Comparison of ENCODE assay signal across 11 cellular contexts in genomic region chr3:39166134-39166710, GRCh38. TPM values are rescaled to one million over a fixed set of nuclear protein-coding genes. Genes with fewer than 3 reads are reported as not detected.
DNase-seq lines count a peak whose midpoint lies in the region; ATAC-seq and TF ChIP-seq lines count a peak whose summit lies in the region.
"Had no signal": no experiment of that assay in that cellular context is flagged by ENCODE, and none has a peak within 500 bp of the region (broad histone marks: within the 10 kb centered on the region; RNA-seq: fewer than 3 reads in every experiment).

No MANE protein-coding gene starts in this region.

- WGBS in GM23248 (ENCODE audit: low coverage in 1 of 2, low lambda C conversion rate in 2 of 2, missing lambda C conversion rate in 2 of 2), 2 experiments, result 27 to 28% methylated on average over 3 of the region's 3 CpGs
- WGBS in testis, 2 donors, result 70% methylated on average over 3 of the region's 3 CpGs

- TF ChIP-seq POLR2A in testis (IDR thresholded peaks at IDR 0.05), result no peak

- H3K36me3 ChIP-seq in GM23248 (ENCODE audit: low read depth) (no peaks in the 10 kb centered on the region), testis (ENCODE audit: low read depth, missing control alignments) (no peaks in the 10 kb centered on the region)

- H3K27me3 ChIP-seq in GM23248 (replicated peaks; ENCODE audit: insufficient read depth), result no peaks in the 10 kb centered on the region
- no peaks in the 10 kb centered on the region for H3K27me3 ChIP-seq in testis

- H3K4me1 ChIP-seq in GM23248 (ENCODE audit: insufficient read depth) (peaks cover 31% of the 10 kb centered on the region), testis (no peaks in the 10 kb centered on the region)

- no peaks in the 10 kb centered on the region for H3K79me2 ChIP-seq in GM23248 (ENCODE audit: insufficient read depth)

- DNase-seq in GM23248, result peak; percentile 94
- DNase-seq in SK-MEL-5 (ENCODE audit: low read depth, low spot score), result peak; percentile 42
- DNase-seq in foreskin fibroblast, result peak; percentile 89 to 92
- DNase-seq in retinal pigment epithelial cell (ENCODE audit: low read depth), result peak; percentile 96
- DNase-seq in testis, result no peak
- no peak for DNase-seq in NOMO-1 treated with DMSO at 0.1 percent for 48 hours (lab: John Stamatoyannopoulos, UW; ENCODE audit: unreplicated experiment)
- DNase-seq in posterior cingulate gyrus, result no peak
- DNase-seq: activated effector memory CD4-positive, alpha-beta T cell treated with Interleukin-2 at 50 U/mL for 16 hours; NCI-H187 treated with DMSO at 0.1 percent for 48 hours had no signal

- H3K9me3 ChIP-seq in GM23248 (ENCODE audit: low read depth) (no peaks in the 10 kb centered on the region), testis (no peaks in the 10 kb centered on the region)

- H3K27ac ChIP-seq in GM23248 (peak overlapping the region; percentile 77), testis (no peak overlapping the region)

- peak overlapping the region; percentile 56 for H3K4me2 ChIP-seq in GM23248 (ENCODE audit: unreplicated experiment)

- no peaks in the 10 kb centered on the region for H4K20me1 ChIP-seq in GM23248 (ENCODE audit: insufficient read depth)

- ATAC-seq in GM18502 (IDR thresholded peaks at IDR 0.05; ENCODE audit: poor library complexity, unreplicated experiment), result no peak

- in situ Hi-C loops in GM23248 (cut with MboI) (no loop called here), SK-MEL-5 (cut with HindIII; ENCODE audit: low pct_unique_long_range_greater_than_20kb, low sequenced_read_pairs) (no loop called here)

- H3K9ac ChIP-seq in GM23248, result peak overlapping the region; percentile 23; the same call in 1 of the 2 replicates

- H3F3A ChIP-seq in GM23248 (ENCODE audit: insufficient read depth), result peaks cover 31% of the 10 kb centered on the region

- no peak overlapping the region for H3K4me3 ChIP-seq in GM23248
- no peak overlapping the region for H3K4me3 ChIP-seq in foreskin fibroblast (ENCODE audit: low read depth in 1 of 2, low read length in 2 of 2)
- no peak overlapping the region for H3K4me3 ChIP-seq in retinal pigment epithelial cell (ENCODE audit: low read length)
- no peak overlapping the region for H3K4me3 ChIP-seq in testis

- TF ChIP-seq CTCF in foreskin fibroblast (IDR thresholded peaks at IDR 0.05; ENCODE audit: low read depth, low read length) (no peak), retinal pigment epithelial cell (conservative IDR thresholded peaks at IDR 0.05; ENCODE audit: low read depth, low read length) (peak; percentile 18), testis (IDR thresholded peaks at IDR 0.05) (no peak)

- H3K9me2 ChIP-seq in GM23248 (ENCODE audit: insufficient read depth), result no peaks in the 10 kb centered on the region

- intact Hi-C loops in testis (cut with DNase I; ENCODE audit: low total_unique reads) (no loop called here), posterior cingulate gyrus (cut with DNase I) (no loop called here)

- H2AFZ ChIP-seq in GM23248, result 0 out of 2 replicates have a peak overlapping the region, but pooled peaks have one; percentile 20

RNA-seq across cellular contexts. Expression of gene CSRNP1, which starts 12.8 kb away (rescaled TPM):
- 22.5 and 23.1 TPM in 2 replicates for total RNA-seq in GM23248 (2014; rRNA removed; shearing (Covaris generic))
- 14.2 and 16.4 TPM in 2 replicates for polyA plus RNA-seq in GM23248 (2016; fragmentation: Nextera tagmentation; extraction: Ambion mirVana)
- total RNA-seq in SK-MEL-5 (2014; rRNA removed; shearing (Covaris generic)), result 4.2 and 5.2 TPM in 2 replicates
- 5.6 and 6.8 TPM in 2 replicates for polyA plus RNA-seq in SK-MEL-5 (2015; cell fraction: cytosol; rRNA removed)
- 5.8 and 6.8 TPM in 2 replicates for polyA plus RNA-seq in SK-MEL-5 (2015; cell fraction: nucleus; rRNA removed)
- 10 to 100 TPM; 27.0 to 30.4 TPM for total RNA-seq in testis
- polyA plus RNA-seq in testis (ENCODE audit: insufficient read depth, low read depth, low replicate concordance), result 20.4 TPM

RNA-seq across cellular contexts. Expression of gene XIRP1, which starts 26.2 kb away (rescaled TPM):
- not detected in 2 replicates for total RNA-seq in GM23248 (2014; rRNA removed; shearing (Covaris generic))
- polyA plus RNA-seq in GM23248 (2016; fragmentation: Nextera tagmentation; extraction: Ambion mirVana) (not detected in 2 replicates), testis (ENCODE audit: insufficient read depth, low read depth, low replicate concordance) (2.8 TPM)
- 0.03 TPM in 1 of 2 replicates, not detected in the other for total RNA-seq in SK-MEL-5 (2014; rRNA removed; shearing (Covaris generic))
- not detected in 2 replicates for polyA plus RNA-seq in SK-MEL-5 (2015; cell fraction: cytosol; rRNA removed)
- not detected in 2 replicates for polyA plus RNA-seq in SK-MEL-5 (2015; cell fraction: nucleus; rRNA removed)
- total RNA-seq in testis, result under 1 TPM; 0.24 to 0.37 TPM
- total RNA-seq: subcutaneous adipose tissue had no signal

RNA-seq across cellular contexts. Expression of gene TTC21A, which starts 58.7 kb away (rescaled TPM):
- total RNA-seq in GM23248 (2014; rRNA removed; shearing (Covaris generic)), result 0.25 and 1.2 TPM in 2 replicates
- polyA plus RNA-seq in GM23248 (2016; fragmentation: Nextera tagmentation; extraction: Ambion mirVana) (0.76 and 0.94 TPM in 2 replicates), testis (ENCODE audit: insufficient read depth, low read depth, low replicate concordance) (266 TPM)
- total RNA-seq in SK-MEL-5 (2014; rRNA removed; shearing (Covaris generic)), result 0.95 and 1.7 TPM in 2 replicates
- polyA plus RNA-seq in SK-MEL-5 (2015; cell fraction: cytosol; rRNA removed), result 1.2 and 2.6 TPM in 2 replicates
- 29.1 and 31.5 TPM in 2 replicates for polyA plus RNA-seq in SK-MEL-5 (2015; cell fraction: nucleus; rRNA removed)
- total RNA-seq in testis, result 100 to 1,000 TPM in 1 of 2 donors, 10 to 100 TPM in 1; 74.3 to 101 TPM

RNA-seq across cellular contexts. Expression of gene GORASP1, which starts 58.8 kb away (rescaled TPM):
- 63.8 and 184 TPM in 2 replicates for total RNA-seq in GM23248 (2014; rRNA removed; shearing (Covaris generic))
- polyA plus RNA-seq in GM23248 (2016; fragmentation: Nextera tagmentation; extraction: Ambion mirVana) (32.7 and 33.1 TPM in 2 replicates), testis (ENCODE audit: insufficient read depth, low read depth, low replicate concordance) (69.5 TPM)
- total RNA-seq in SK-MEL-5 (2014; rRNA removed; shearing (Covaris generic)), result 56.8 and 58.2 TPM in 2 replicates
- 56.3 and 62.0 TPM in 2 replicates for polyA plus RNA-seq in SK-MEL-5 (2015; cell fraction: cytosol; rRNA removed)
- 317 and 364 TPM in 2 replicates for polyA plus RNA-seq in SK-MEL-5 (2015; cell fraction: nucleus; rRNA removed)
- 10 to 100 TPM; 75.3 to 92.1 TPM for total RNA-seq in testis

Comparison
In these comparisons a context has a peak if more than half of its experiments do, and no peak if none do; other contexts are left out.
1. DNase-seq: peak in GM23248 (single experiment), SK-MEL-5 (single experiment), foreskin fibroblast (2 of 2) and retinal pigment epithelial cell (single experiment); none in testis (single experiment), NOMO-1 treated with DMSO at 0.1 percent for 48 hours (single experiment) and posterior cingulate gyrus (0 of 10).
2. RNA of gene TTC21A, which starts 58.7 kb away (total RNA-seq): 74.3 to 101 TPM in testis; 0.25 to 1.2 TPM in GM23248 and 0.95 to 1.7 TPM in SK-MEL-5; every median in the first group is over 10 times any median in the second.